ENCODE assay signal across 3 cellular contexts in the genomic region with DNA sequence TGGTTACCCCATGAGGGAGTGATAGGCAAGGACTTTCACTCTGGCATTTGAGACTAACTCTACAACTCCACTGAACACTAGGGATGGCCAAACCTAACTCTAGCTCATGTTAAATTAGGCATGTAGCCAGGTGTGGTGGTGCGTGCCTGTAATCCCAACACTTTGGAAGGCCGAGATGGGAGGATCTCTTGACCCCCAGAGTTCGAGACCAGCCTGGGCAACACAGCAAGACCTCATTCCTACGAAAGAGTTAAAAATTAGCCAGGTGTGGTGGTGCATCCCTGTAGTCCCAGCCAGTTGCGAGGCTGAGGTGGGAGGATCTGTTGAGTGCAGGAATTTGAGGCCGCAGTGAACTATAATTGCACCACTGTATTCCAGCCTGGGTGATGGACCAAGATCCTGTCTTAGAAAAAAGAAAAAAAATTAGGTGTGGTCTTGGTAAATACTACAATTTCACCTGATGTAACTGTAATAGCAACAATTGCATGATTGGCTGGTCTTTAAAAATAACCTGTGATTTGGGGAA.
TF ChIP-seq lines count a peak whose summit lies in the region.

No MANE protein-coding gene starts in this region.

TF ChIP-seq in A549, 52 proteins besides CTCF, POLR2A, EP300 and RAD21 (continued from another document):
- no peak for TF ChIP-seq HEYL (CRISPR knock-in tag; IDR thresholded peaks at IDR 0.05)
- TF ChIP-seq SMC3 (IDR thresholded peaks at IDR 0.05): no peak
- TF ChIP-seq, protein P1, sequence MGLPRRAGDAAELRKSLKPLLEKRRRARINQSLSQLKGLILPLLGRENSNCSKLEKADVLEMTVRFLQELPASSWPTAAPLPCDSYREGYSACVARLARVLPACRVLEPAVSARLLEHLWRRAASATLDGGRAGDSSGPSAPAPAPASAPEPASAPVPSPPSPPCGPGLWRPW (IDR thresholded peaks at IDR 0.05): no peak
- TF ChIP-seq SREBF2 (IDR thresholded peaks at IDR 0.05): no peak
- no peak for TF ChIP-seq FOSL2 (IDR thresholded peaks at IDR 0.05)
- no peak for TF ChIP-seq FOSL2 (CRISPR knock-in tag; IDR thresholded peaks at IDR 0.05)
- TF ChIP-seq CBX2 (IDR thresholded peaks at IDR 0.05; ENCODE audit: borderline replicate concordance, low read depth): no peak
- no peak for TF ChIP-seq BHLHE40 (IDR thresholded peaks at IDR 0.05; ENCODE audit: low read depth, low read length)
- no peak for TF ChIP-seq TP53 (CRISPR knock-in tag; IDR thresholded peaks at IDR 0.05)
- TF ChIP-seq RARB (CRISPR knock-in tag; IDR thresholded peaks at IDR 0.05): no peak
- no peak for TF ChIP-seq GATA3 (IDR thresholded peaks at IDR 0.05; ENCODE audit: borderline replicate concordance)
- TF ChIP-seq MAFK (IDR thresholded peaks at IDR 0.05; ENCODE audit: partially characterized antibody): no peak
- no peak for TF ChIP-seq POLR2AphosphoS2 (conservative IDR thresholded peaks at IDR 0.05; ENCODE audit: low read length)
- no peak for TF ChIP-seq CHD2 (IDR thresholded peaks at IDR 0.05; ENCODE audit: low read length, partially characterized antibody)
- TF ChIP-seq CBX8 (IDR thresholded peaks at IDR 0.05): no peak
- TF ChIP-seq FOSB (CRISPR knock-in tag; IDR thresholded peaks at IDR 0.05): no peak

TF ChIP-seq in GM23338, 12 proteins besides CTCF, POLR2A, EP300 and RAD21:
- TF ChIP-seq, protein P2, sequence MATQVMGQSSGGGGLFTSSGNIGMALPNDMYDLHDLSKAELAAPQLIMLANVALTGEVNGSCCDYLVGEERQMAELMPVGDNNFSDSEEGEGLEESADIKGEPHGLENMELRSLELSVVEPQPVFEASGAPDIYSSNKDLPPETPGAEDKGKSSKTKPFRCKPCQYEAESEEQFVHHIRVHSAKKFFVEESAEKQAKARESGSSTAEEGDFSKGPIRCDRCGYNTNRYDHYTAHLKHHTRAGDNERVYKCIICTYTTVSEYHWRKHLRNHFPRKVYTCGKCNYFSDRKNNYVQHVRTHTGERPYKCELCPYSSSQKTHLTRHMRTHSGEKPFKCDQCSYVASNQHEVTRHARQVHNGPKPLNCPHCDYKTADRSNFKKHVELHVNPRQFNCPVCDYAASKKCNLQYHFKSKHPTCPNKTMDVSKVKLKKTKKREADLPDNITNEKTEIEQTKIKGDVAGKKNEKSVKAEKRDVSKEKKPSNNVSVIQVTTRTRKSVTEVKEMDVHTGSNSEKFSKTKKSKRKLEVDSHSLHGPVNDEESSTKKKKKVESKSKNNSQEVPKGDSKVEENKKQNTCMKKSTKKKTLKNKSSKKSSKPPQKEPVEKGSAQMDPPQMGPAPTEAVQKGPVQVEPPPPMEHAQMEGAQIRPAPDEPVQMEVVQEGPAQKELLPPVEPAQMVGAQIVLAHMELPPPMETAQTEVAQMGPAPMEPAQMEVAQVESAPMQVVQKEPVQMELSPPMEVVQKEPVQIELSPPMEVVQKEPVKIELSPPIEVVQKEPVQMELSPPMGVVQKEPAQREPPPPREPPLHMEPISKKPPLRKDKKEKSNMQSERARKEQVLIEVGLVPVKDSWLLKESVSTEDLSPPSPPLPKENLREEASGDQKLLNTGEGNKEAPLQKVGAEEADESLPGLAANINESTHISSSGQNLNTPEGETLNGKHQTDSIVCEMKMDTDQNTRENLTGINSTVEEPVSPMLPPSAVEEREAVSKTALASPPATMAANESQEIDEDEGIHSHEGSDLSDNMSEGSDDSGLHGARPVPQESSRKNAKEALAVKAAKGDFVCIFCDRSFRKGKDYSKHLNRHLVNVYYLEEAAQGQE (IDR thresholded peaks at IDR 0.05; ENCODE audit: unreplicated experiment): no peak

TF ChIP-seq in endothelial cell of umbilical vein, 7 proteins besides CTCF, POLR2A, EP300 and RAD21 (continued from another document):
- TF ChIP-seq MYC (IDR thresholded peaks at IDR 0.05; ENCODE audit: low read depth, low read length) (no peak), POLR2AphosphoS5 (IDR thresholded peaks at IDR 0.05; ENCODE audit: insufficient read depth, low read depth, low read length) (no peak), GATA2 (IDR thresholded peaks at IDR 0.05; ENCODE audit: insufficient read depth, insufficient read length, low read depth, low read length) (no peak), EZH2 (IDR thresholded peaks at IDR 0.05; ENCODE audit: borderline replicate concordance, low read depth, low read length, severe bottlenecking) (no peak)
- TF ChIP-seq, protein P3, sequence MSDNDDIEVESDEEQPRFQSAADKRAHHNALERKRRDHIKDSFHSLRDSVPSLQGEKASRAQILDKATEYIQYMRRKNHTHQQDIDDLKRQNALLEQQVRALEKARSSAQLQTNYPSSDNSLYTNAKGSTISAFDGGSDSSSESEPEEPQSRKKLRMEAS (IDR thresholded peaks at IDR 0.05; ENCODE audit: insufficient read depth, insufficient read length): no peak
